1 cellular context compared by ENCODE assay signal in genomic region chr13:103287659-103288058, GRCh38.
TF ChIP-seq lines count a peak whose summit lies in the region.

No MANE protein-coding gene starts in this region.

TF ChIP-seq in GM12878, 131 proteins besides CTCF, POLR2A, EP300 and RAD21 (continued from another document):
- TF ChIP-seq E4F1 (IDR thresholded peaks at IDR 0.05; ENCODE audit: borderline replicate concordance, partially characterized antibody): no peak
- TF ChIP-seq RELB (IDR thresholded peaks at IDR 0.05; ENCODE audit: low read depth): no peak
- no peak for TF ChIP-seq ZNF592 (IDR thresholded peaks at IDR 0.05)
- no peak for TF ChIP-seq NKRF (conservative IDR thresholded peaks at IDR 0.05)
- no peak for TF ChIP-seq BCL11A (IDR thresholded peaks at IDR 0.05; ENCODE audit: low read depth, low read length)
- no peak for TF ChIP-seq ZZZ3 (IDR thresholded peaks at IDR 0.05; ENCODE audit: control insufficient read depth, insufficient read length, low read depth)
- TF ChIP-seq RUNX3 (IDR thresholded peaks at IDR 0.05; ENCODE audit: low read length): peak; percentile 81
- TF ChIP-seq SPI1 (IDR thresholded peaks at IDR 0.05; ENCODE audit: borderline replicate concordance, insufficient read depth, low read depth, low read length): no peak
- no peak for TF ChIP-seq CBX5 (IDR thresholded peaks at IDR 0.05; ENCODE audit: low read depth)
- TF ChIP-seq GABPA (IDR thresholded peaks at IDR 0.05; ENCODE audit: low read depth): no peak
